ENCODE assay signal across 32 cellular contexts in the genomic region with DNA sequence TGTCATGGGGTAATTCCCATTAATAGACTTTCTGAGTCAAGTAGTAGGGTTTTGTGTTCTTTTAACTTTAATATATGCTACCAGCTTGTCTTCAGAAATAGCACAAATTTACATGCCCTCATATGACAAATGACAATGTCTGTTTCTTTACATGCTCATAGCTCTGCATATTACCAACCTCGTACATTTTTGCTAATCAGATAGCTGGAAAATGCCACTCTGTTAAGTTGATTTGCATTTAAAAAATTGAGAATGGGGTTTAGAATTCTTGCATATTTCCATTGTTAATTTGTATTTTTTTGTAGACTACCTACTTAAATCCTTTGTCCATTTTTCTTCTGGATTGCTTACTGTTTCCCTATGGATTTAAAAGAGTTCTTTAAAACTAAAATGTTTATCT. TPM values are rescaled to one million over a fixed set of nuclear protein-coding genes. Genes with fewer than 3 reads are reported as not detected.
"Had no signal": no experiment of that assay in that cellular context is flagged by ENCODE, and none has a peak within 500 bp of the region (broad histone marks: within the 10 kb centered on the region; RNA-seq: fewer than 3 reads in every experiment).

No MANE protein-coding gene starts in this region.

- DNase-seq: activated effector memory CD4-positive, alpha-beta T cell treated with anti-CD3 and anti-CD28 coated beads, Interleukin-2, amount 50 U/mL, for 16 hours; activated effector memory CD4-positive, alpha-beta T cell treated with Interleukin-2 at 50 U/mL for 16 hours; activated gamma-delta T cell; activated gamma-delta T cell treated with Interleukin-2 at 50 U/mL for 16 hours; activated naive CD4-positive, alpha-beta T cell; activated naive CD4-positive, alpha-beta T cell treated with anti-CD3 and anti-CD28 coated beads for 36 hours; activated naive CD4-positive, alpha-beta T cell treated with anti-CD3 and anti-CD28 coated beads, Interleukin-2, amount 10 ng/mL, durations not matched to agents 7 days and 5 days; activated naive CD4-positive, alpha-beta T cell treated with anti-CD3 and anti-CD28 coated beads, Interleukin-2, amount 50 U/mL, for 16 hours; activated naive CD4-positive, alpha-beta T cell treated with Interleukin-2 at 50 U/mL for 16 hours; activated naive CD8-positive, alpha-beta T cell treated with anti-CD3 and anti-CD28 coated beads for 36 hours; activated naive CD8-positive, alpha-beta T cell treated with anti-CD3 and anti-CD28 coated beads, Interleukin-2, amount 10 ng/mL, durations not matched to agents 7 days and 5 days; activated naive CD8-positive, alpha-beta T cell treated with anti-CD3 and anti-CD28 coated beads, Interleukin-2, amount 50 U/mL, for 24 hours; activated T-cell treated with anti-CD3 and anti-CD28 coated beads, Interleukin-2, amount 50 U/mL, for 1 hour; activated T-cell treated with anti-CD3 and anti-CD28 coated beads, Interleukin-2, amount 50 U/mL, for 24 hours; activated T-cell treated with anti-CD3 and anti-CD28 coated beads, Interleukin-2, amount 50 U/mL, for 4 hours; activated T-cell treated with anti-CD3 and anti-CD28 coated beads, Interleukin-2, amount 50 U/mL, for 48 hours; activated T-cell treated with anti-CD3 and anti-CD28 coated beads, Interleukin-2, amount 50 U/mL, for 72 hours; amniotic stem cell; amygdala; anterior cingulate cortex; aorta; body of pancreas; brain microvascular endothelial cell; caudate nucleus; central memory CD4-positive, alpha-beta T cell; cerebellar nuclear complex had no signal

- H3K27me3 ChIP-seq: adrenal gland, ascending aorta, body of pancreas, brain microvascular endothelial cell, breast epithelium, cardiac muscle cell had no signal

- H3K27ac ChIP-seq: adrenal gland, ascending aorta, body of pancreas, brain microvascular endothelial cell, breast epithelium, cardiac muscle cell had no signal

- H3K9me3 ChIP-seq: adrenal gland, ascending aorta, body of pancreas, breast epithelium had no signal

- ATAC-seq: activated naive CD4-positive, alpha-beta T cell treated with anti-CD3 and anti-CD28 coated beads, Interleukin-2, amount 50 U/mL, for 72 hours; activated naive CD8-positive, alpha-beta T cell treated with anti-CD3 and anti-CD28 coated beads, Interleukin-2, amount 50 U/mL, for 24 hours; activated T-cell treated with anti-CD3 and anti-CD28 coated beads, Interleukin-2, amount 50 U/mL, for 4 hours; activated T-cell treated with anti-CD3 and anti-CD28 coated beads, Interleukin-2, amount 50 U/mL, for 72 hours; body of pancreas had no signal

- H3K36me3 ChIP-seq: adrenal gland, ascending aorta, brain microvascular endothelial cell, breast epithelium, cardiac muscle cell had no signal

- H3K4me3 ChIP-seq: adrenal gland, ascending aorta, body of pancreas, breast epithelium, cardiac muscle cell had no signal

- H3K4me1 ChIP-seq: adrenal gland, ascending aorta, breast epithelium had no signal

RNA-seq across cellular contexts. Expression of a gene that starts 9.3 kb away (rescaled TPM):
- polyA plus RNA-seq: adipose tissue, adrenal gland, aorta, cardiac muscle cell had no signal

RNA-seq across cellular contexts. Expression of a gene that starts 34.0 kb away (rescaled TPM):
- polyA plus RNA-seq: aorta had no signal
